In genomic region chr1:203342192-203342940, GRCh38 we compare ENCODE assay signal across 1 cellular context.
TF ChIP-seq lines count a peak whose summit lies in the region.

No MANE protein-coding gene starts in this region.

TF ChIP-seq in K562, 482 proteins besides CTCF, POLR2A, EP300 and RAD21 (continues in another document):
- TF ChIP-seq USF1 (CRISPR knock-in tag; IDR thresholded peaks at IDR 0.05) (peak; percentile 45; the same call in 1 of the 2 replicates), ZNF696 (CRISPR knock-in tag; conservative IDR thresholded peaks at IDR 0.05) (no peak), RFX5 (IDR thresholded peaks at IDR 0.05; ENCODE audit: low read depth, low read length) (no peak), BCL6 (CRISPR knock-in tag; IDR thresholded peaks at IDR 0.05) (no peak), ZNF507 (tag; conservative IDR thresholded peaks at IDR 0.05) (no peak), ZZZ3 (IDR thresholded peaks at IDR 0.05) (no peak), ZNF699 (CRISPR knock-in tag; IDR thresholded peaks at IDR 0.05; ENCODE audit: insufficient replicate concordance) (no peak), MAX (CRISPR knock-in tag; IDR thresholded peaks at IDR 0.05) (peak; percentile 29; the same call in 1 of the 2 replicates), ARID2 (IDR thresholded peaks at IDR 0.05) (no peak), RCOR1 (IDR thresholded peaks at IDR 0.05; ENCODE audit: borderline replicate concordance in 1 of 2, low read depth in 2 of 2, low read length in 2 of 2) (peak in 1 of 2 experiments; percentile 60; a peak in 1 of 4 replicates), JUND (IDR thresholded peaks at IDR 0.05; ENCODE audit: borderline replicate concordance, low read depth, low read length) (0 out of 2 replicates have a peak, but pooled peaks have one; percentile 35), JUND (tag; IDR thresholded peaks at IDR 0.05; ENCODE audit: borderline replicate concordance, low read depth, low read length) (no peak; the same call in 2 of the 3 replicates), ARNT (IDR thresholded peaks at IDR 0.05) (no peak), ARID3B (CRISPR knock-in tag; IDR thresholded peaks at IDR 0.05; ENCODE audit: borderline replicate concordance) (no peak), SAP30 (IDR thresholded peaks at IDR 0.05; ENCODE audit: borderline replicate concordance, insufficient read depth, low read depth, low read length, poor library complexity, severe bottlenecking) (no peak), SNAPC5 (CRISPR knock-in tag; IDR thresholded peaks at IDR 0.05) (no peak), RNF2 (IDR thresholded peaks at IDR 0.05) (no peak), ZC3H11A (IDR thresholded peaks at IDR 0.05; ENCODE audit: low read depth, low read length) (no peak), ZNF12 (CRISPR knock-in tag; IDR thresholded peaks at IDR 0.05) (no peak), ZNF280B (CRISPR knock-in tag; IDR thresholded peaks at IDR 0.05) (no peak), ZNF224 (CRISPR knock-in tag; IDR thresholded peaks at IDR 0.05) (no peak), NCOR1 (IDR thresholded peaks at IDR 0.05) (no peak), WHSC1 (IDR thresholded peaks at IDR 0.05; ENCODE audit: low read length) (no peak), KDM2B (CRISPR knock-in tag; IDR thresholded peaks at IDR 0.05) (no peak), ZNF217 (CRISPR knock-in tag; IDR thresholded peaks at IDR 0.05) (no peak), CTBP1 (IDR thresholded peaks at IDR 0.05; ENCODE audit: borderline replicate concordance) (peak; percentile 33; the same call in 1 of the 2 replicates), NR2C1 (IDR thresholded peaks at IDR 0.05) (no peak), NR2C1 (tag; IDR thresholded peaks at IDR 0.05) (no peak), KLF13 (tag; IDR thresholded peaks at IDR 0.05; ENCODE audit: borderline replicate concordance, low read depth) (no peak), SAFB2 (IDR thresholded peaks at IDR 0.05; ENCODE audit: borderline replicate concordance, low read depth, low read length, severe bottlenecking) (no peak), SMAD1 (IDR thresholded peaks at IDR 0.05; ENCODE audit: low read depth, low read length, partially characterized antibody) (no peak), ZNF277 (CRISPR knock-in tag; IDR thresholded peaks at IDR 0.05; ENCODE audit: borderline replicate concordance) (no peak), SLC30A9 (CRISPR knock-in tag; IDR thresholded peaks at IDR 0.05) (no peak), ZNF740 (CRISPR knock-in tag; IDR thresholded peaks at IDR 0.05) (0 out of 2 replicates have a peak, but pooled peaks have one; percentile 34), ZNF740 (tag; IDR thresholded peaks at IDR 0.05) (no peak), HMBOX1 (IDR thresholded peaks at IDR 0.05) (no peak), PHF20 (IDR thresholded peaks at IDR 0.05; ENCODE audit: partially characterized antibody) (no peak), ID3 (CRISPR knock-in tag; IDR thresholded peaks at IDR 0.05) (no peak), ID3 (tag; IDR thresholded peaks at IDR 0.05) (0 out of 2 replicates have a peak, but pooled peaks have one; percentile 43), MYC (IDR thresholded peaks at IDR 0.05; ENCODE audit: low read depth, low read length) (0 out of 2 replicates have a peak, but pooled peaks have one; percentile 17), MYC (CRISPR knock-in tag; IDR thresholded peaks at IDR 0.05; ENCODE audit: borderline replicate concordance, low read depth) (no peak), SPI1 (IDR thresholded peaks at IDR 0.05; ENCODE audit: borderline replicate concordance, low read depth, low read length) (0 out of 2 replicates have a peak, but pooled peaks have one; percentile 6), NR4A1 (CRISPR knock-in tag; IDR thresholded peaks at IDR 0.05) (no peak), NR4A1 (tag; IDR thresholded peaks at IDR 0.05) (no peak), CBX1 (IDR thresholded peaks at IDR 0.05; ENCODE audit: low read depth) (no peak), SAFB (IDR thresholded peaks at IDR 0.05; ENCODE audit: borderline replicate concordance, low read depth, low read length) (no peak), XRCC5 (IDR thresholded peaks at IDR 0.05; ENCODE audit: low read depth, low read length) (no peak), ILK (tag; IDR thresholded peaks at IDR 0.05; ENCODE audit: borderline replicate concordance, low read depth) (no peak), ZKSCAN3 (CRISPR knock-in tag; IDR thresholded peaks at IDR 0.05) (no peak), GTF2E2 (tag; IDR thresholded peaks at IDR 0.05) (no peak), FOXK1 (CRISPR knock-in tag; IDR thresholded peaks at IDR 0.05; ENCODE audit: borderline replicate concordance) (no peak), FOXJ3 (CRISPR knock-in tag; IDR thresholded peaks at IDR 0.05) (no peak), E2F4 (CRISPR knock-in tag; IDR thresholded peaks at IDR 0.05; ENCODE audit: low read depth) (no peak), ZNF76 (CRISPR knock-in tag; IDR thresholded peaks at IDR 0.05; ENCODE audit: borderline replicate concordance) (no peak), MXI1 (IDR thresholded peaks at IDR 0.05; ENCODE audit: low read depth, low read length) (no peak), HDAC6 (IDR thresholded peaks at IDR 0.05; ENCODE audit: low read depth, low read length) (no peak), ZNF511 (CRISPR knock-in tag; IDR thresholded peaks at IDR 0.05) (0 out of 2 replicates have a peak, but pooled peaks have one; percentile 39), LCOR (CRISPR knock-in tag; IDR thresholded peaks at IDR 0.05) (no peak), ZNF830 (CRISPR knock-in tag; IDR thresholded peaks at IDR 0.05) (no peak), SP1 (CRISPR knock-in tag; IDR thresholded peaks at IDR 0.05) (no peak), ZNF24 (IDR thresholded peaks at IDR 0.05) (no peak), TRIM24 (IDR thresholded peaks at IDR 0.05) (no peak), HNRNPH1 (optimal IDR thresholded peaks at IDR 0.05; ENCODE audit: low read depth, low read length) (no peak), THRAP3 (IDR thresholded peaks at IDR 0.05; ENCODE audit: borderline replicate concordance) (no peak)
